In the genomic region with DNA sequence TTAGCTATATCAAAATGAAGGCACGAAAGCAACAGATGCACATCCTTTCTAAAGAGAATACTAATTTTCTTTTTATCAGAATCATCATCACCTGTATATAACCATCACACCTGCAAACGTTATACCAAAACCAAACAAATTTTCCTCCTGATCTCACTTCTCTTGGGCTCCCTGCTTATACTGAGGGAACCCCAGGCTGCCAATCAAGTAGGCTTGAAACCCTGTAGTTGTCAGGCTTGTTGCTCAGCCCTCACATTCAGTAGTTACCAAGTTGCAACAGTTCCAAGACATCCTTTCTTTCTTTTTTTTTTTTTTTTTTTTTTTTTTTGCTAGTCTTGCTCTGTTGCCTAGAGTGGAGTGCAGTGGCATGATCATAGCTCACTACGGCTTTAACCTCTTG, we compare ENCODE assay signal across 30 cellular contexts.
"Had no signal": no experiment of that assay in that cellular context is flagged by ENCODE, and none has a peak within 500 bp of the region (broad histone marks: within the 10 kb centered on the region; RNA-seq: fewer than 3 reads in every experiment).

No MANE protein-coding gene starts in this region.

- H3K27ac ChIP-seq: brain microvascular endothelial cell, coronary artery, dorsolateral prefrontal cortex, WERI-Rb-1 had no signal

- H3K4me3 ChIP-seq: coronary artery, dorsolateral prefrontal cortex had no signal

- DNase-seq: activated CD4-positive, alpha-beta memory T cell treated with anti-CD3 and anti-CD28 coated beads for 36 hours; activated CD4-positive, alpha-beta T cell treated with anti-CD3 and anti-CD28 coated beads for 36 hours; activated CD4-positive, alpha-beta T cell treated with anti-CD3 and anti-CD28 coated beads, Interleukin-2, amount 10 ng/mL, durations not matched to agents 24 days and 14 days; activated CD4-positive, CD25-positive, alpha-beta regulatory T cell; activated CD4-positive, CD25-positive, alpha-beta regulatory T cell treated with anti-CD3 and anti-CD28 coated beads, Interleukin-2, amount 50 U/mL, for 72 hours; activated CD8-positive, alpha-beta memory T cell treated with anti-CD3 and anti-CD28 coated beads, Interleukin-2, amount 10 ng/mL, durations not matched to agents 7 days and 5 days; activated CD8-positive, alpha-beta memory T cell treated with anti-CD3 and anti-CD28 coated beads, Interleukin-2, amount 50 U/mL, for 4 hours; activated CD8-positive, alpha-beta T cell treated with anti-CD3 and anti-CD28 coated beads, Interleukin-2, amount 10 ng/mL, durations not matched to agents 7 days and 5 days; activated gamma-delta T cell treated with Interleukin-2 at 50 U/mL for 16 hours; activated naive CD4-positive, alpha-beta T cell treated with anti-CD3 and anti-CD28 coated beads, Interleukin-2, amount 50 U/mL, for 16 hours; activated naive CD4-positive, alpha-beta T cell treated with Interleukin-2 at 50 U/mL for 16 hours; activated T-cell treated with anti-CD3 and anti-CD28 coated beads, Interleukin-2, amount 50 U/mL, for 1 hour; activated T-cell treated with anti-CD3 and anti-CD28 coated beads, Interleukin-2, amount 50 U/mL, for 72 hours; amniotic stem cell; anterior cingulate cortex; brain microvascular endothelial cell; dorsolateral prefrontal cortex; effector memory CD4-positive, alpha-beta T cell; endodermal cell; foreskin fibroblast; head of caudate nucleus; T-helper 17 cell; T1000; WERI-Rb-1 had no signal

- H3K36me3 ChIP-seq: brain microvascular endothelial cell had no signal

- H3K4me3 Mint-ChIP-seq: activated CD4-positive, alpha-beta memory T cell treated with anti-CD3 and anti-CD28 coated beads for 36 hours; activated CD4-positive, alpha-beta T cell treated with anti-CD3 and anti-CD28 coated beads for 36 hours; activated CD4-positive, alpha-beta T cell treated with anti-CD3 and anti-CD28 coated beads, Interleukin-2, amount 10 ng/mL, durations not matched to agents 24 days and 14 days; activated CD8-positive, alpha-beta memory T cell treated with anti-CD3 and anti-CD28 coated beads, Interleukin-2, amount 10 ng/mL, durations not matched to agents 7 days and 5 days; activated CD8-positive, alpha-beta T cell treated with anti-CD3 and anti-CD28 coated beads, Interleukin-2, amount 10 ng/mL, durations not matched to agents 7 days and 5 days; activated naive CD8-positive, alpha-beta T cell; activated T-cell treated with anti-CD3 and anti-CD28 coated beads, Interleukin-2, amount 50 U/mL, for 72 hours; central memory CD8-positive, alpha-beta T cell; dendritic cell treated with granulocyte-macrophage colony-stimulating factor and Interleukin-4, amounts not matched to agents 40 ng/mL and 50 ng/mL, for 4 days; endodermal cell; T-helper 17 cell; T-helper 2 cell treated with Interferon-gamma antibody and Interleukin-4, amounts not matched to agents 5 μg/mL and 100 μg/mL, for 36 hours had no signal

- H3K27ac Mint-ChIP-seq: activated CD4-positive, alpha-beta memory T cell treated with anti-CD3 and anti-CD28 coated beads for 36 hours; activated CD4-positive, alpha-beta T cell treated with anti-CD3 and anti-CD28 coated beads for 36 hours; activated CD4-positive, alpha-beta T cell treated with anti-CD3 and anti-CD28 coated beads, Interleukin-2, amount 10 ng/mL, durations not matched to agents 24 days and 14 days; activated CD8-positive, alpha-beta memory T cell treated with anti-CD3 and anti-CD28 coated beads, Interleukin-2, amount 10 ng/mL, durations not matched to agents 7 days and 5 days; activated CD8-positive, alpha-beta T cell treated with anti-CD3 and anti-CD28 coated beads, Interleukin-2, amount 10 ng/mL, durations not matched to agents 7 days and 5 days; activated naive CD8-positive, alpha-beta T cell; activated T-cell treated with anti-CD3 and anti-CD28 coated beads, Interleukin-2, amount 50 U/mL, for 72 hours; dendritic cell treated with granulocyte-macrophage colony-stimulating factor and Interleukin-4, amounts not matched to agents 40 ng/mL and 50 ng/mL, for 4 days; endodermal cell; T-helper 17 cell; T-helper 2 cell treated with Interferon-gamma antibody and Interleukin-4, amounts not matched to agents 5 μg/mL and 100 μg/mL, for 36 hours had no signal

- ATAC-seq: activated CD4-positive, alpha-beta T cell treated with anti-CD3 and anti-CD28 coated beads for 36 hours; activated CD8-positive, alpha-beta memory T cell treated with anti-CD3 and anti-CD28 coated beads, Interleukin-2, amount 10 ng/mL, durations not matched to agents 7 days and 5 days; activated CD8-positive, alpha-beta T cell treated with anti-CD3 and anti-CD28 coated beads, Interleukin-2, amount 10 ng/mL, durations not matched to agents 7 days and 5 days; activated T-cell treated with anti-CD3 and anti-CD28 coated beads, Interleukin-2, amount 50 U/mL, for 72 hours; esophagus mucosa; T-helper 17 cell had no signal

- H3K27me3 ChIP-seq: brain microvascular endothelial cell, dorsolateral prefrontal cortex had no signal

- H3K9me3 Mint-ChIP-seq: activated CD4-positive, alpha-beta memory T cell treated with anti-CD3 and anti-CD28 coated beads for 36 hours; activated CD4-positive, alpha-beta T cell treated with anti-CD3 and anti-CD28 coated beads, Interleukin-2, amount 10 ng/mL, durations not matched to agents 24 days and 14 days; activated T-cell treated with anti-CD3 and anti-CD28 coated beads, Interleukin-2, amount 50 U/mL, for 72 hours; central memory CD8-positive, alpha-beta T cell; dendritic cell treated with granulocyte-macrophage colony-stimulating factor and Interleukin-4, amounts not matched to agents 40 ng/mL and 50 ng/mL, for 4 days; endodermal cell; T-helper 2 cell treated with Interferon-gamma antibody and Interleukin-4, amounts not matched to agents 5 μg/mL and 100 μg/mL, for 36 hours had no signal

- H3K36me3 Mint-ChIP-seq: activated CD4-positive, alpha-beta memory T cell treated with anti-CD3 and anti-CD28 coated beads for 36 hours; activated CD8-positive, alpha-beta memory T cell treated with anti-CD3 and anti-CD28 coated beads, Interleukin-2, amount 10 ng/mL, durations not matched to agents 7 days and 5 days had no signal

- H3K27me3 Mint-ChIP-seq: activated CD4-positive, alpha-beta memory T cell treated with anti-CD3 and anti-CD28 coated beads for 36 hours; activated CD4-positive, alpha-beta T cell treated with anti-CD3 and anti-CD28 coated beads for 36 hours; activated CD4-positive, alpha-beta T cell treated with anti-CD3 and anti-CD28 coated beads, Interleukin-2, amount 10 ng/mL, durations not matched to agents 24 days and 14 days; activated CD8-positive, alpha-beta memory T cell treated with anti-CD3 and anti-CD28 coated beads, Interleukin-2, amount 10 ng/mL, durations not matched to agents 7 days and 5 days; activated naive CD8-positive, alpha-beta T cell; central memory CD8-positive, alpha-beta T cell; dendritic cell treated with granulocyte-macrophage colony-stimulating factor and Interleukin-4, amounts not matched to agents 40 ng/mL and 50 ng/mL, for 4 days; T-helper 17 cell had no signal
